In genomic region chr18:62566199-62566598, GRCh38 we compare ENCODE assay signal across 9 cellular contexts. TPM values are rescaled to one million over a fixed set of nuclear protein-coding genes. Genes with fewer than 3 reads are reported as not detected.
DNase-seq lines count a peak whose midpoint lies in the region; ATAC-seq and TF ChIP-seq lines count a peak whose summit lies in the region.
"Had no signal": no experiment of that assay in that cellular context is flagged by ENCODE, and none has a peak within 500 bp of the region (broad histone marks: within the 10 kb centered on the region; RNA-seq: fewer than 3 reads in every experiment).

No MANE protein-coding gene starts in this region.

- CTCF ChIA-PET in HEK293T (lab: Yijun Ruan, JAX), result no interaction called here

- DNase-seq in DMS53 (lab: John Stamatoyannopoulos, UW) (peak; percentile 49), DMS53 treated with DMSO at 0.1 percent for 48 hours (lab: John Stamatoyannopoulos, UW; ENCODE audit: unreplicated experiment) (no peak), NOMO-1 treated with dmso at 0.1 percent for 144 hours (lab: John Stamatoyannopoulos, UW; ENCODE audit: unreplicated experiment) (peak; percentile 23), epithelial cell of proximal tubule (ENCODE audit: low read depth) (no peak), osteoblast (ENCODE audit: insufficient read length, low spot score, missing footprints) (no peak), HEK293T (ENCODE audit: extremely low spot score) (no peak), germinal center (ENCODE audit: low spot score) (no peak)
- DNase-seq: activated CD8-positive, alpha-beta memory T cell treated with anti-CD3 and anti-CD28 coated beads, Interleukin-2, amount 50 U/mL, for 48 hours had no signal

- no peaks in the 10 kb centered on the region for H3K9me3 ChIP-seq in osteoblast (ENCODE audit: low read depth, low read length)

- ATAC-seq in GM21447 (IDR thresholded peaks at IDR 0.05; ENCODE audit: unreplicated experiment), result no peak

- H3K27ac ChIP-seq in osteoblast (ENCODE audit: low read depth, low read length), result no peak overlapping the region

- no peaks in the 10 kb centered on the region for H3K4me1 ChIP-seq in osteoblast (ENCODE audit: insufficient read depth, low read length)

- H3K36me3 ChIP-seq in osteoblast (ENCODE audit: insufficient read depth, low read length), result peaks cover 15% of the 10 kb centered on the region

- no peak overlapping the region for H3K4me2 ChIP-seq in osteoblast (ENCODE audit: insufficient read depth, low read length)

- H3K79me2 ChIP-seq in osteoblast (ENCODE audit: insufficient read depth, low read length), result no peaks in the 10 kb centered on the region

- H4K20me1 ChIP-seq in osteoblast (ENCODE audit: insufficient read depth, low read length), result no peaks in the 10 kb centered on the region

- TF ChIP-seq CTCF in epithelial cell of proximal tubule (conservative IDR thresholded peaks at IDR 0.05; ENCODE audit: low read depth, low read length), result peak; percentile 41
- peak; percentile 14 for TF ChIP-seq CTCF in osteoblast (IDR thresholded peaks at IDR 0.05; ENCODE audit: extremely low read depth, low read depth, low read length)

- no peaks in the 10 kb centered on the region for H3K27me3 ChIP-seq in osteoblast (ENCODE audit: insufficient read depth, low read length)

- H3K4me3 ChIP-seq in epithelial cell of proximal tubule (ENCODE audit: low read depth, low read length) (no peak overlapping the region), osteoblast (ENCODE audit: insufficient read depth, low read length) (no peak overlapping the region)

- POLR2A ChIA-PET in HEK293T (lab: Yijun Ruan, JAX), result no interaction called here

- H2AFZ ChIP-seq in osteoblast (ENCODE audit: low read length), result no peak overlapping the region

TF ChIP-seq in HEK293T, 16 proteins besides CTCF, POLR2A, EP300 and RAD21:
- TF ChIP-seq SP1 (IDR thresholded peaks at IDR 0.05), result no peak

RNA-seq across cellular contexts. Expression of gene ZCCHC2, which starts 43.4 kb away (rescaled TPM):
- total RNA-seq in epithelial cell of proximal tubule (10.3 and 14.8 TPM in 2 replicates), osteoblast (7.4 and 10.1 TPM in 2 replicates)

Comparison
In these comparisons a context has a peak if more than half of its experiments do, and no peak if none do; other contexts are left out.
1. DNase-seq: peak in DMS53 (single experiment) and NOMO-1 treated with dmso at 0.1 percent for 144 hours (single experiment); none in DMS53 treated with DMSO at 0.1 percent for 48 hours (single experiment), epithelial cell of proximal tubule (single experiment), osteoblast (single experiment), HEK293T (single experiment) and germinal center (single experiment).